ENCODE assay signal across 8 cellular contexts in genomic region chr1:54716299-54717047, GRCh38. TPM values are rescaled to one million over a fixed set of nuclear protein-coding genes. Genes with fewer than 3 reads are reported as not detected.
DNase-seq lines count a peak whose midpoint lies in the region; ATAC-seq and TF ChIP-seq lines count a peak whose summit lies in the region.

No MANE protein-coding gene starts in this region.

- no peaks in the 10 kb centered on the region for H3K9me3 ChIP-seq in BLaER1 treated with 17β-estradiol and CSF1 and Interleukin-3, amounts not matched to agents 10 nM and 100 nM (replicated peaks in 1 of 11)
- H3K9me3 ChIP-seq in adipocyte (ENCODE audit: control insufficient read depth, low read length) (no peaks in the 10 kb centered on the region), suprapubic skin (no peaks in the 10 kb centered on the region)

- H4K20me1 ChIP-seq in BLaER1 treated with 17β-estradiol and CSF1 and Interleukin-3, amounts not matched to agents 10 nM and 100 nM: peaks cover 0 to 6% (median 0%) of the 10 kb centered on the region in 11 experiments; a peak in 1 of 22 replicates

- H3K4me3 ChIP-seq in BLaER1 treated with 17β-estradiol and CSF1 and Interleukin-3, amounts not matched to agents 10 nM and 100 nM: peak overlapping the region; percentile 69 to 97 (median 89)
- H3K4me3 ChIP-seq in adipocyte (ENCODE audit: low read length): peak overlapping the region; percentile 84
- H3K4me3 ChIP-seq in kidney epithelial cell (ENCODE audit: low read depth, low read length): peak overlapping the region; percentile 77
- peak overlapping the region; percentile 95 for H3K4me3 ChIP-seq in suprapubic skin

- ATAC-seq in HG03025 (IDR thresholded peaks at IDR 0.05; ENCODE audit: low FRiP score, unreplicated experiment): peak; percentile 4
- no peak for ATAC-seq in GM18868 (IDR thresholded peaks at IDR 0.05; ENCODE audit: unreplicated experiment)
- ATAC-seq in GM19467 (IDR thresholded peaks at IDR 0.05; ENCODE audit: unreplicated experiment): no peak

- no peaks in the 10 kb centered on the region for H3K27me3 ChIP-seq in BLaER1 treated with 17β-estradiol and CSF1 and Interleukin-3, amounts not matched to agents 10 nM and 100 nM
- H3K27me3 ChIP-seq in adipocyte (replicated peaks; ENCODE audit: control insufficient read depth, insufficient read depth, low read length) (no peaks in the 10 kb centered on the region), kidney epithelial cell (ENCODE audit: control insufficient read depth, insufficient read depth, low read length) (no peaks in the 10 kb centered on the region), suprapubic skin (no peaks in the 10 kb centered on the region)

- peak overlapping the region; percentile 73 to 91 (median 84) for H3K4me2 ChIP-seq in BLaER1 treated with 17β-estradiol and CSF1 and Interleukin-3, amounts not matched to agents 10 nM and 100 nM

- peak overlapping the region; percentile 51 to 91 (median 86); a peak in 21 of 22 replicates for H3K27ac ChIP-seq in BLaER1 treated with 17β-estradiol and CSF1 and Interleukin-3, amounts not matched to agents 10 nM and 100 nM
- H3K27ac ChIP-seq in suprapubic skin: peak overlapping the region; percentile 85

- TF ChIP-seq EP300 in suprapubic skin (IDR thresholded peaks at IDR 0.05): no peak

- WGBS in suprapubic skin: 42% methylated on average over 8 of the region's 8 CpGs

- peak overlapping the region; percentile 81 to 94 (median 91) for H3K9ac ChIP-seq in BLaER1 treated with 17β-estradiol and CSF1 and Interleukin-3, amounts not matched to agents 10 nM and 100 nM
- peak overlapping the region; percentile 92 for H3K9ac ChIP-seq in adipocyte (ENCODE audit: low read length)

- TF ChIP-seq POLR2A in suprapubic skin (IDR thresholded peaks at IDR 0.05): no peak

- peaks cover 15 to 22% (median 18%) of the 10 kb centered on the region in 10 experiments for H3K4me1 ChIP-seq in BLaER1 treated with 17β-estradiol and CSF1 and Interleukin-3, amounts not matched to agents 10 nM and 100 nM
- H3K4me1 ChIP-seq in adipocyte (ENCODE audit: control insufficient read depth, insufficient read depth, low read length) (peaks cover 15% of the 10 kb centered on the region), suprapubic skin (peaks cover 20% of the 10 kb centered on the region)

- H3K36me3 ChIP-seq in BLaER1 treated with 17β-estradiol and CSF1 and Interleukin-3, amounts not matched to agents 10 nM and 100 nM: peaks cover 34 to 48% (median 42%) of the 10 kb centered on the region in 11 experiments
- H3K36me3 ChIP-seq in adipocyte (ENCODE audit: control insufficient read depth, insufficient read depth, low read length, severe bottlenecking) (peaks cover 40% of the 10 kb centered on the region), kidney epithelial cell (ENCODE audit: control insufficient read depth, insufficient read depth, low read length) (no peaks in the 10 kb centered on the region), suprapubic skin (peaks cover 31% of the 10 kb centered on the region)

- TF ChIP-seq CTCF in kidney epithelial cell (IDR thresholded peaks at IDR 0.05; ENCODE audit: insufficient read depth, low read length, poor library complexity, severe bottlenecking) (no peak), suprapubic skin (IDR thresholded peaks at IDR 0.05) (no peak)

- DNase-seq in adipocyte (ENCODE audit: low read depth): peak; percentile 1
- DNase-seq in kidney epithelial cell (ENCODE audit: low read depth): peak; percentile 5
- DNase-seq in suprapubic skin (ENCODE audit: low spot score in 2 of 2): no peak
- no peak for DNase-seq in NCI-H1048 (lab: John Stamatoyannopoulos, UW)

RNA-seq across cellular contexts. Expression of gene TTC4, which starts 0.8 kb away (rescaled TPM):
- 29.6 and 30.8 TPM in 2 replicates for total RNA-seq in kidney epithelial cell
- total RNA-seq in suprapubic skin: 10 to 100 TPM; 16.7 to 59.9 (median 18.2) TPM

RNA-seq across cellular contexts. Expression of gene PARS2, which starts 47.9 kb away (rescaled TPM):
- total RNA-seq in kidney epithelial cell: 10.8 and 11.5 TPM in 2 replicates
- 1 to 10 TPM; 3.2 to 8.7 (median 5.8) TPM for total RNA-seq in suprapubic skin

Comparison
In these comparisons a context has a peak if more than half of its experiments do, and no peak if none do; other contexts are left out.
1. DNase-seq: peak in adipocyte (single experiment) and kidney epithelial cell (single experiment); none in suprapubic skin (0 of 2) and NCI-H1048 (single experiment).
2. Peak in every context shown above with its lines, with median percentiles within 50 percentile points of each other: H3K4me3 ChIP-seq.